9 cellular contexts compared by ENCODE assay signal in genomic region chr3:143825513-143825912, GRCh38. TPM values are rescaled to one million over a fixed set of nuclear protein-coding genes. Genes with fewer than 3 reads are reported as not detected.
A peak's percentile ranks its signal among the peaks of the same experiment; 100 is the strongest.
DNase-seq lines count a peak whose midpoint lies in the region; ATAC-seq and TF ChIP-seq lines count a peak whose summit lies in the region.
"Had no signal": no experiment of that assay in that cellular context is flagged by ENCODE, and none has a peak within 500 bp of the region (broad histone marks: within the 10 kb centered on the region; RNA-seq: fewer than 3 reads in every experiment).

No MANE protein-coding gene starts in this region.

- TF ChIP-seq POLR2A in right lobe of liver (IDR thresholded peaks at IDR 0.05) = no peak

- H3K4me3 ChIP-seq in right lobe of liver = no peak overlapping the region

- no peak overlapping the region for H3K4me3 Mint-ChIP-seq in WTC11
- H3K4me3 Mint-ChIP-seq in chondrocyte (ENCODE audit: unreplicated experiment) = no peak overlapping the region

- no peaks in the 10 kb centered on the region for H3K9me3 Mint-ChIP-seq in WTC11
- H3K9me3 Mint-ChIP-seq in chondrocyte (ENCODE audit: low read depth) = no peaks in the 10 kb centered on the region

- no peaks in the 10 kb centered on the region for H3K36me3 ChIP-seq in right lobe of liver

- no peaks in the 10 kb centered on the region for H3K9me3 ChIP-seq in right lobe of liver

- peak; percentile 73 for ATAC-seq in GM18858 (IDR thresholded peaks at IDR 0.05; ENCODE audit: unreplicated experiment)
- peak; percentile 84 for ATAC-seq in GM21576 (IDR thresholded peaks at IDR 0.05; ENCODE audit: unreplicated experiment)
- ATAC-seq in HG03571 (IDR thresholded peaks at IDR 0.05; ENCODE audit: unreplicated experiment) = peak; percentile 80
- peak; percentile 57 to 64 (median 62) for ATAC-seq in right lobe of liver
- ATAC-seq in WTC11 = no peak

- H3K27ac Mint-ChIP-seq in WTC11 (no peak overlapping the region), chondrocyte (ENCODE audit: unreplicated experiment) (no peak overlapping the region)

- TF ChIP-seq CTCF in right lobe of liver (IDR thresholded peaks at IDR 0.05) = no peak
- TF ChIP-seq CTCF in WTC11 (IDR thresholded peaks at IDR 0.05) = no peak
- TF ChIP-seq CTCF in chondrocyte (IDR thresholded peaks at IDR 0.05) = no peak

- intact Hi-C loops in right lobe of liver (cut with DNase I) = no loop called here

- WGBS in right lobe of liver (ENCODE audit: insufficient coverage, low coverage, low lambda C conversion rate, missing lambda C conversion rate) = 15% methylated on average over 3 of the region's 3 CpGs

- H3K27ac ChIP-seq in right lobe of liver = no peak overlapping the region

- no peak for DNase-seq in right lobe of liver
- DNase-seq in WTC11 (ENCODE audit: low spot score) = no peak
- DNase-seq in activated effector memory CD4-positive, alpha-beta T cell treated with Interleukin-2 at 50 U/mL for 16 hours = no peak
- DNase-seq in putamen (ENCODE audit: low spot score) = no peak
- DNase-seq in chondrocyte (ENCODE audit: low spot score) = no peak
- DNase-seq: stimulated activated CD4-positive, alpha-beta T cell treated with anti-CD3 and anti-CD28 coated beads, Interleukin-2, amount 100 ng/mL, for 24 hours had no signal

- no peaks in the 10 kb centered on the region for H3K27me3 ChIP-seq in right lobe of liver

- no peaks in the 10 kb centered on the region for H3K36me3 Mint-ChIP-seq in WTC11
- no peaks in the 10 kb centered on the region for H3K36me3 Mint-ChIP-seq in chondrocyte (ENCODE audit: low read depth)

- peaks cover 0 to 2% (median 0%) of the 10 kb centered on the region in 4 donors for H3K4me1 ChIP-seq in right lobe of liver

- H3K4me1 Mint-ChIP-seq in WTC11 = peaks cover 18% of the 10 kb centered on the region
- peaks cover 2% of the 10 kb centered on the region for H3K4me1 Mint-ChIP-seq in chondrocyte (ENCODE audit: low read depth)

- CTCF ChIA-PET in WTC11 (lab: Charles Lee) = no interaction called here

- H3K27me3 Mint-ChIP-seq in WTC11 (ENCODE audit: low read depth) (no peaks in the 10 kb centered on the region), chondrocyte (ENCODE audit: low read depth) (no peaks in the 10 kb centered on the region)

- POLR2A ChIA-PET in WTC11 (lab: Charles Lee) = interaction anchor here (0.7 kb wide), 1 partner anchor 8 kb away, joined by 4 read pairs; no protein-coding TSS in a partner anchor

TF ChIP-seq in WTC11, 78 proteins besides CTCF, POLR2A, EP300 and RAD21:
- TF ChIP-seq ATF2 (CRISPR knock-in tag; IDR thresholded peaks at IDR 0.05; ENCODE audit: borderline replicate concordance, low read depth) (no peak), ZNF425 (CRISPR knock-in tag; conservative IDR thresholded peaks at IDR 0.05) (no peak), E2F4 (CRISPR knock-in tag; IDR thresholded peaks at IDR 0.05; ENCODE audit: borderline replicate concordance, low read depth) (no peak), PRDM15 (CRISPR knock-in tag; IDR thresholded peaks at IDR 0.05) (no peak), FOXP1 (CRISPR knock-in tag; IDR thresholded peaks at IDR 0.05; ENCODE audit: borderline replicate concordance) (no peak), ZNF138 (CRISPR knock-in tag; conservative IDR thresholded peaks at IDR 0.05) (no peak), AFF4 (CRISPR knock-in tag; IDR thresholded peaks at IDR 0.05; ENCODE audit: borderline replicate concordance) (no peak), ZNF671 (CRISPR knock-in tag; IDR thresholded peaks at IDR 0.05) (no peak), JUN (CRISPR knock-in tag; IDR thresholded peaks at IDR 0.05) (no peak), NR3C1 (CRISPR knock-in tag; conservative IDR thresholded peaks at IDR 0.05; ENCODE audit: low read depth) (no peak)

RNA-seq across cellular contexts. Expression of gene SLC9A9, which starts 22.8 kb away (rescaled TPM):
- total RNA-seq in right lobe of liver (1 to 10 TPM; 1.3 to 6.3 (median 3.0) TPM), WTC11 (2021) (1.2 TPM in 3 replicates), chondrocyte (2.5 to 5.5 TPM (median 2.6 TPM) in 3 replicates)
